ENCODE assay signal across 8 cellular contexts in genomic region chr1:167454929-167455785, GRCh38.
DNase-seq lines count a peak whose midpoint lies in the region; ATAC-seq and TF ChIP-seq lines count a peak whose summit lies in the region.

No MANE protein-coding gene starts in this region.

- ATAC-seq in HG03442 (IDR thresholded peaks at IDR 0.05; ENCODE audit: unreplicated experiment): peak; percentile 47

- TF ChIP-seq POLR2A in GM19099 (IDR thresholded peaks at IDR 0.05; ENCODE audit: extremely low read depth, insufficient read length, low read depth): peak; percentile 35

- H3K4me1 ChIP-seq in BE2C (no peaks in the 10 kb centered on the region), PC-9 (replicated peaks; ENCODE audit: insufficient read depth) (peaks cover 9% of the 10 kb centered on the region), subcutaneous abdominal adipose tissue (ENCODE audit: control insufficient read depth in 5 of 5, insufficient read depth in 5 of 5, low read length in 5 of 5) (peaks cover 0 to 20% (median 11%) of the 10 kb centered on the region in 5 donors)

- intact Hi-C loops in PC-9 (cut with micrococcal nuclease; ENCODE audit: unreplicated experiment): no loop called here

- no peak overlapping the region for H3K27ac Mint-ChIP-seq in nephron progenitor cell

- H3K27me3 ChIP-seq in BE2C (no peaks in the 10 kb centered on the region), PC-9 (ENCODE audit: insufficient read depth, low read depth) (no peaks in the 10 kb centered on the region), subcutaneous abdominal adipose tissue (ENCODE audit: control insufficient read depth in 5 of 5, insufficient read depth in 4 of 5, low read length in 5 of 5) (no peaks in the 10 kb centered on the region)

- H3K27ac ChIP-seq in PC-9 (no peak overlapping the region), subcutaneous abdominal adipose tissue (ENCODE audit: low read depth, low read length) (peak overlapping the region; percentile 50)

- H3F3A ChIP-seq in PC-9 (ENCODE audit: insufficient read depth, low read depth): peaks cover 6% of the 10 kb centered on the region; the same call in 1 of the 2 replicates

- H3K9me3 ChIP-seq in BE2C (no peaks in the 10 kb centered on the region), PC-9 (ENCODE audit: insufficient read depth, low read depth) (no peaks in the 10 kb centered on the region), subcutaneous abdominal adipose tissue (ENCODE audit: control insufficient read depth in 5 of 5, low read length in 5 of 5) (no peaks in the 10 kb centered on the region)

- DNase-seq in BE2C (peak; percentile 57), PC-9 (peak in 1 of 2 experiments; percentile 44), fibroblast of pulmonary artery (ENCODE audit: low read depth) (peak; percentile 13), nephron progenitor cell (peak; percentile 77)
- DNase-seq in activated T-helper 1 cell treated with anti-CD3 and anti-CD28 coated beads, Interleukin-2, amount 50 U/mL, for 16 hours (ENCODE audit: low read depth in 1 of 2, low spot score in 1 of 2): peak; percentile 58 to 71

- H3K36me3 ChIP-seq in BE2C (no peaks in the 10 kb centered on the region), PC-9 (ENCODE audit: low read depth) (no peaks in the 10 kb centered on the region), subcutaneous abdominal adipose tissue (ENCODE audit: control insufficient read depth in 5 of 5, insufficient read depth in 5 of 5, low read length in 5 of 5) (no peaks in the 10 kb centered on the region)

- no peaks in the 10 kb centered on the region for H4K20me1 ChIP-seq in PC-9 (ENCODE audit: insufficient read depth)

- no peaks in the 10 kb centered on the region for H3K36me3 Mint-ChIP-seq in nephron progenitor cell (ENCODE audit: low read depth)

- peak overlapping the region; percentile 81 for H3K4me3 Mint-ChIP-seq in nephron progenitor cell

- no peak for TF ChIP-seq CTCF in BE2C (IDR thresholded peaks at IDR 0.05; ENCODE audit: low read depth, low read length)
- no peak for TF ChIP-seq CTCF in PC-9 (conservative IDR thresholded peaks at IDR 0.05)
- no peak for TF ChIP-seq CTCF in fibroblast of pulmonary artery (IDR thresholded peaks at IDR 0.05; ENCODE audit: low read length, missing control alignments)
- no peak for TF ChIP-seq CTCF in nephron progenitor cell (IDR thresholded peaks at IDR 0.05)

- H3K4me3 ChIP-seq in BE2C (ENCODE audit: low read depth, low read length) (peak overlapping the region; percentile 81), PC-9 (peak overlapping the region; percentile 98), fibroblast of pulmonary artery (replicated peaks; ENCODE audit: low read depth, low read length) (peak overlapping the region; percentile 69), subcutaneous abdominal adipose tissue (ENCODE audit: low read depth in 1 of 5, low read length in 5 of 5) (peak overlapping the region in 4 of 5 donors; percentile 84 to 95 (median 84))

- no peaks in the 10 kb centered on the region for H3K79me2 ChIP-seq in PC-9 (ENCODE audit: low read depth)

- no TSS peak for BruUV-seq in PC-9 (replicated peaks; lab: Mats Ljungman, UMichigan)

- H3K9me2 ChIP-seq in PC-9 (ENCODE audit: insufficient read depth): no peaks in the 10 kb centered on the region

- H2AFZ ChIP-seq in PC-9: peak overlapping the region; percentile 99

- POLR2A ChIA-PET in PC-9 (lab: Charles Lee; ENCODE audit: unreplicated experiment): interaction anchor here (0.6 to 0.7 kb wide), 2 partner anchors 22 to 402 kb away, joined by 3 to 8 read pairs; no protein-coding TSS in a partner anchor

- CTCF ChIA-PET in PC-9 (lab: Charles Lee): interaction anchor here (0.6 to 0.8 kb wide), 2 partner anchors 14 to 18 kb away, joined by 4 to 6 read pairs; no protein-coding TSS in a partner anchor

- H3K9ac ChIP-seq in subcutaneous abdominal adipose tissue (ENCODE audit: low read length in 5 of 5): peak overlapping the region; percentile 48 to 91 (median 83)

- H3K27me3 Mint-ChIP-seq in nephron progenitor cell (ENCODE audit: low read depth, poor library complexity): peaks cover 11% of the 10 kb centered on the region

- H3K4me2 ChIP-seq in PC-9: peak overlapping the region; percentile 96

- H3K4me1 Mint-ChIP-seq in nephron progenitor cell: peaks cover 30% of the 10 kb centered on the region

- no peaks in the 10 kb centered on the region for H3K9me3 Mint-ChIP-seq in nephron progenitor cell
